18 cellular contexts compared by ENCODE assay signal in the genomic region with DNA sequence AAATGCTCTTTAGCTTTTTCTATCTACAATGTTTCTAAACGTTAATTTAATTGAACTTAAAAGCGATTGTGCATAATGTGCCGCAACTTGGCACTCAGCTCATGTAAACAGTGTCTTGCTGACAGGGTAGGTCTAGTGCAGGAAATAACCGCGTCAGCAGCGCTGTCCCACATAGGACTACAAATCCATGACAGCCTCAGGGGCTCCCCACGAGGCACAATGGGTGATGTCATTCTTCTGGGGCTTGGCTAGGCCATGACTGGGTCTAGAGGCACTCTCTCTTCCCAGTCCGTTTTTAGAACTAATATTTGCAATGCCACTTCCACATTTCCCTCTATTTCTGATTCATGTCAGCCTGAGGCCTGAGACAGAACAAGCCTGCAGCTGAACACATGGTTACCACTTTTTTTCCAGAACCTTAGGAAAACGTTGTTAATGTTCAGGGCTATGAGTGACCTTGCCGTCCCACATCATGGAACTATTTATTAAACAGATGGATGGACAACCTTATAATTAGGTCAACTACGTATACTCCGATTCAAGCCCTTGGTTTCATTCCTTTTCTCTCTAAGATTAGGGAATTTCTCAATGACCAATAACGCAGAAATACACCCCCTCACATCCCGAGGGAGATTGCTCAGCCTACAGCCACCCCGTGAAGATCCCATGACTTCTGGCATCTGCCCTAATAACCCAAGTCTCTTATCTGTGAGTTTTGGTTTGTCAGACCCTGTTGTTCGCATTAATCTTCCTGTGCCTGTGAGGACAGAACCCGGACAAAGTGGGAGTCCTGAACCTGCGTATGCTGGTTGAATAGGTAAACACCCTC. TPM values are rescaled to one million over a fixed set of nuclear protein-coding genes. Genes with fewer than 3 reads are reported as not detected.
DNase-seq lines count a peak whose midpoint lies in the region; ATAC-seq, FAIRE-seq and TF ChIP-seq lines count a peak whose summit lies in the region.
"Had no signal": no experiment of that assay in that cellular context is flagged by ENCODE, and none has a peak within 500 bp of the region (broad histone marks: within the 10 kb centered on the region; RNA-seq: fewer than 3 reads in every experiment).

No MANE protein-coding gene starts in this region.

- WGBS in lung, 2 donors = 57 to 69% methylated on average over 18 of the region's 18 CpGs

- no peak overlapping the region for H3K27ac Mint-ChIP-seq in activated naive CD4-positive, alpha-beta T cell treated with anti-CD3 and anti-CD28 coated beads, Interleukin-2, amount 50 U/mL, for 72 hours
- H3K27ac Mint-ChIP-seq: nephron; T-helper 1 cell treated with Interleukin-12 subunit alpha and Interleukin-12 subunit beta and Interleukin-4 antibody, amounts not matched to agents 30 μg/mL and 1 μg/mL, for 36 hours had no signal

- H3K27ac ChIP-seq in lung (ENCODE audit: low read depth in 1 of 2, low read length in 1 of 2) (no peak overlapping the region), upper lobe of right lung (peak overlapping the region; percentile 60)

- H3K36me3 ChIP-seq in bronchial epithelial cell (ENCODE audit: control insufficient read depth, insufficient read depth, low read length) = no peaks in the 10 kb centered on the region
- peaks cover 0 to 2% of the 10 kb centered on the region in 2 donors for H3K36me3 ChIP-seq in lung (ENCODE audit: control insufficient read depth in 2 of 2, insufficient read depth in 2 of 2, low read length in 2 of 2)
- H3K36me3 ChIP-seq in upper lobe of right lung = no peaks in the 10 kb centered on the region

- H3K9me3 ChIP-seq in lung (ENCODE audit: control insufficient read depth in 2 of 2, insufficient read depth in 1 of 2, low read length in 1 of 2) (no peaks in the 10 kb centered on the region), upper lobe of right lung (no peaks in the 10 kb centered on the region)

- H3K9me3 Mint-ChIP-seq in activated naive CD4-positive, alpha-beta T cell treated with anti-CD3 and anti-CD28 coated beads, Interleukin-2, amount 50 U/mL, for 72 hours = no peaks in the 10 kb centered on the region
- H3K9me3 Mint-ChIP-seq: nephron; T-helper 1 cell treated with Interleukin-12 subunit alpha and Interleukin-12 subunit beta and Interleukin-4 antibody, amounts not matched to agents 30 μg/mL and 1 μg/mL, for 36 hours had no signal

- H3K36me3 Mint-ChIP-seq in activated naive CD4-positive, alpha-beta T cell treated with anti-CD3 and anti-CD28 coated beads, Interleukin-2, amount 50 U/mL, for 72 hours = peaks cover 0 to 7% of the 10 kb centered on the region in 2 donors

- H3K27me3 ChIP-seq in bronchial epithelial cell (ENCODE audit: control insufficient read depth, insufficient read depth, low read length) = peaks cover 5% of the 10 kb centered on the region
- no peaks in the 10 kb centered on the region for H3K27me3 ChIP-seq in lung (ENCODE audit: control insufficient read depth, insufficient read depth)
- H3K27me3 ChIP-seq in upper lobe of right lung = no peaks in the 10 kb centered on the region

- TF ChIP-seq CTCF in bronchial epithelial cell (IDR thresholded peaks at IDR 0.05; ENCODE audit: insufficient read depth, low read length, severe bottlenecking) (no peak), lung (IDR thresholded peaks at IDR 0.05; ENCODE audit: control extremely low read depth, extremely low read depth) (no peak), upper lobe of right lung (IDR thresholded peaks at IDR 0.05) (no peak), GM13977 (IDR thresholded peaks at IDR 0.05; ENCODE audit: extremely low read depth, insufficient read depth, missing control alignments) (no peak)

- intact Hi-C loops in left cardiac atrium (cut with DNase I) = no loop called here
- intact Hi-C loops in Right ventricle myocardium superior (cut with DNase I) = loop anchor here (10.0 kb wide), 1 partner anchor 190 kb away; no protein-coding TSS in a partner anchor
- intact Hi-C loops in upper lobe of right lung (cut with DNase I) = loop anchor here (10.0 kb wide), 1 partner anchor 100 kb away; a partner anchor contains a TSS

- H3K4me1 ChIP-seq in lung (ENCODE audit: control insufficient read depth in 2 of 2, insufficient read depth in 2 of 2, low read length in 2 of 2) (peaks cover 0 to 3% of the 10 kb centered on the region in 2 donors), upper lobe of right lung (peaks cover 19% of the 10 kb centered on the region)

- in situ Hi-C loops in GM13977 (cut with MboI; ENCODE audit: low pct_unique_long_range_greater_than_20kb, low sequenced_read_pairs, unreplicated experiment) = loop anchor here (10.0 kb wide), 1 partner anchor 100 kb away; a partner anchor contains a TSS

- no peak for FAIRE-seq in bronchial epithelial cell (lab: Jason Lieb, UNC)
- FAIRE-seq: GM12892, islet of Langerhans had no signal

- DNase-seq in left cardiac atrium = no peak
- no peak for DNase-seq in Right ventricle myocardium superior
- peak; percentile 51 for DNase-seq in bronchial epithelial cell (ENCODE audit: low read depth)
- DNase-seq in lung (ENCODE audit: low spot score) = peak; percentile 47
- peak; percentile 74 for DNase-seq in upper lobe of right lung
- no peak for DNase-seq in GM13977 (ENCODE audit: low spot score)
- no peak for DNase-seq in NK-92 (lab: John Stamatoyannopoulos, UW; ENCODE audit: unreplicated experiment)
- DNase-seq in activated naive CD4-positive, alpha-beta T cell treated with anti-CD3 and anti-CD28 coated beads, Interleukin-2, amount 50 U/mL, for 72 hours (ENCODE audit: low spot score in 2 of 2) = no peak
- DNase-seq: activated CD4-positive, alpha-beta T cell treated with anti-CD3 and anti-CD28 coated beads, Interleukin-2, amount 50 U/mL, for 4 hours; DMS153; NCI-H1105 treated with DMSO at 0.1 percent for 48 hours; NK-92 treated with Interleukin-12 subunit alpha and Interleukin-12 subunit beta, amount 100 ng/mL, for 24 hours had no signal

- H3K4me3 ChIP-seq in bronchial epithelial cell (ENCODE audit: low read depth, low read length) (no peak overlapping the region), lung (no peak overlapping the region), upper lobe of right lung (no peak overlapping the region)

- ATAC-seq in left cardiac atrium = peak; percentile 18 to 23
- ATAC-seq in Right ventricle myocardium superior (ENCODE audit: poor library complexity) = no peak
- no peak for ATAC-seq in lung (ENCODE audit: insufficient read depth, low FRiP score)
- peak; percentile 65 for ATAC-seq in upper lobe of right lung
- no peak for ATAC-seq in activated naive CD4-positive, alpha-beta T cell treated with anti-CD3 and anti-CD28 coated beads, Interleukin-2, amount 50 U/mL, for 72 hours

RNA-seq across cellular contexts. Expression of a gene that starts 19.4 kb away (rescaled TPM):
- not detected for total RNA-seq in left cardiac atrium
- total RNA-seq in Right ventricle myocardium superior = not detected
- total RNA-seq in bronchial epithelial cell = under 0.01 TPM in 1 of 2 replicates, not detected in the other
- total RNA-seq in lung = under 1 TPM; 0.52 to 0.77 TPM
- polyA plus RNA-seq in lung = under 1 TPM; 0.14 to 0.88 TPM
- total RNA-seq in upper lobe of right lung = not detected
- 1 to 10 TPM; 3.8 to 5.0 TPM for total RNA-seq in activated naive CD4-positive, alpha-beta T cell treated with anti-CD3 and anti-CD28 coated beads, Interleukin-2, amount 50 U/mL, for 72 hours

RNA-seq across cellular contexts. Expression of a gene that starts 27.5 kb away (rescaled TPM):
- total RNA-seq in left cardiac atrium = not detected
- not detected for total RNA-seq in Right ventricle myocardium superior
- total RNA-seq in bronchial epithelial cell = 6.3 and 17.8 TPM in 2 replicates
- total RNA-seq in lung = under 1 TPM; 0.17 to 0.77 TPM
- polyA plus RNA-seq in lung = 1 to 10 TPM in 1 of 2 donors, under 1 TPM in 1; 0.96 to 1.4 TPM
- total RNA-seq in upper lobe of right lung = 2.7 TPM
- total RNA-seq in activated naive CD4-positive, alpha-beta T cell treated with anti-CD3 and anti-CD28 coated beads, Interleukin-2, amount 50 U/mL, for 72 hours = 1 to 10 TPM in 1 of 2 donors, not detected in 1; 1.6 TPM
- total RNA-seq: cardiac septum, fibroblast of lung had no signal
- polyA plus RNA-seq: fibroblast of lung had no signal

RNA-seq across cellular contexts. Expression of a gene that starts 33.6 kb away (rescaled TPM):
- total RNA-seq in left cardiac atrium (10 to 100 TPM in 1 of 2 donors, 1 to 10 TPM in 1; 9.2 to 15.0 TPM), Right ventricle myocardium superior (6.5 TPM), bronchial epithelial cell (6.1 and 8.4 TPM in 2 replicates), lung (10 to 100 TPM in 1 of 2 donors, 1 to 10 TPM in 1; 8.6 to 35.5 TPM), upper lobe of right lung (35.6 TPM)
- 10 to 100 TPM; 13.0 to 35.1 TPM for polyA plus RNA-seq in lung
- 10 to 100 TPM; 10.6 to 25.9 TPM for total RNA-seq in activated naive CD4-positive, alpha-beta T cell treated with anti-CD3 and anti-CD28 coated beads, Interleukin-2, amount 50 U/mL, for 72 hours

RNA-seq across cellular contexts. Expression of a gene that starts 43.6 kb away (rescaled TPM):
- total RNA-seq in left cardiac atrium = 100 to 1,000 TPM; 439 to 554 TPM
- 288 TPM for total RNA-seq in Right ventricle myocardium superior
- 764 and 971 TPM in 2 replicates for total RNA-seq in bronchial epithelial cell
- total RNA-seq in lung = 100 to 1,000 TPM; 387 to 967 TPM
- polyA plus RNA-seq in lung = 1,000 to 10,000 TPM in 1 of 2 donors, 100 to 1,000 TPM in 1; 493 to 1,282 TPM
- total RNA-seq in upper lobe of right lung = 608 TPM
- 1,000 to 10,000 TPM in 1 of 2 donors, 100 to 1,000 TPM in 1; 855 to 1,265 TPM for total RNA-seq in activated naive CD4-positive, alpha-beta T cell treated with anti-CD3 and anti-CD28 coated beads, Interleukin-2, amount 50 U/mL, for 72 hours

RNA-seq across cellular contexts. Expression of a gene that starts 45.9 kb away (rescaled TPM):
- total RNA-seq in left cardiac atrium (10 to 100 TPM; 36.1 to 37.6 TPM), Right ventricle myocardium superior (30.7 TPM), bronchial epithelial cell (58.4 and 63.8 TPM in 2 replicates), lung (10 to 100 TPM; 35.0 to 61.4 TPM), upper lobe of right lung (49.4 TPM)
- polyA plus RNA-seq in lung = 10 to 100 TPM; 46.2 to 62.2 TPM
- 10 to 100 TPM; 63.9 to 64.0 TPM for total RNA-seq in activated naive CD4-positive, alpha-beta T cell treated with anti-CD3 and anti-CD28 coated beads, Interleukin-2, amount 50 U/mL, for 72 hours

Comparison
In these comparisons a context has a peak if more than half of its experiments do, and no peak if none do; other contexts are left out.
1. ATAC-seq: peak in left cardiac atrium (2 of 2) and upper lobe of right lung (single experiment); none in Right ventricle myocardium superior (single experiment), lung (single experiment) and activated naive CD4-positive, alpha-beta T cell treated with anti-CD3 and anti-CD28 coated beads, Interleukin-2, amount 50 U/mL, for 72 hours (0 of 2).
2. intact Hi-C loops: an anchor here in Right ventricle myocardium superior (10.0 kb wide) and upper lobe of right lung (10.0 kb wide); none called in left cardiac atrium.
3. DNase-seq: peak in bronchial epithelial cell (single experiment), lung (single experiment) and upper lobe of right lung (single experiment); none in left cardiac atrium (single experiment), Right ventricle myocardium superior (single experiment), GM13977 (single experiment), NK-92 (single experiment) and activated naive CD4-positive, alpha-beta T cell treated with anti-CD3 and anti-CD28 coated beads, Interleukin-2, amount 50 U/mL, for 72 hours (0 of 2).